In genomic region chr1:239239529-239239928, GRCh38 we compare ENCODE assay signal across 27 cellular contexts.
"Had no signal": no experiment of that assay in that cellular context is flagged by ENCODE, and none has a peak within 500 bp of the region (broad histone marks: within the 10 kb centered on the region; RNA-seq: fewer than 3 reads in every experiment).

No MANE protein-coding gene starts in this region.

- DNase-seq: stimulated activated CD4-positive, alpha-beta T cell treated with anti-CD3 and anti-CD28 coated beads, Interleukin-2, amount 100 ng/mL, for 48 hours; stimulated activated CD4-positive, alpha-beta T cell treated with anti-CD3 and anti-CD28 coated beads, Interleukin-4, amount 100 ng/mL, for 1 hour; stimulated activated CD4-positive, alpha-beta T cell treated with anti-CD3 and anti-CD28 coated beads, Interleukin-4, amount 100 ng/mL, for 24 hours; stimulated activated CD4-positive, alpha-beta T cell treated with anti-CD3 and anti-CD28 coated beads, Interleukin-4, amount 100 ng/mL, for 4 hours; stimulated activated CD8-positive, alpha-beta memory T cell treated with anti-CD3 and anti-CD28 coated beads, Interleukin-4, amount 100 ng/mL, for 48 hours; stimulated activated naive B cell treated with anti-CD40 and anti-IgM and Interleukin-4, amounts not matched to agents 10 μg/mL and 1 μg/mL and 100 μg/mL, for 72 hours; stimulated activated naive CD4-positive, alpha-beta T cell; stimulated activated naive CD4-positive, alpha-beta T cell treated with Interleukin-2 at 50 U/mL for 16 hours; stimulated activated naive CD8-positive, alpha-beta T cell treated with anti-CD3 and anti-CD28 coated beads, Interleukin-15, amount 100 ng/mL, for 72 hours; stimulated activated naive CD8-positive, alpha-beta T cell treated with anti-CD3 and anti-CD28 coated beads, Interleukin-15, Interleukin-2, amounts not matched to agents 100 U/mL and 50 U/mL, for 24 hours; stomach; substantia nigra; testis; thyroid gland; tibial artery; transverse colon; trophoblast cell; upper lobe of left lung; upper lobe of right lung; uterus had no signal

- H3K4me1 ChIP-seq: stomach, suprapubic skin, testis, thyroid gland, tibial artery, tibial nerve, transverse colon, upper lobe of left lung, upper lobe of right lung, uterus, vagina had no signal

- H3K27ac ChIP-seq: stomach, suprapubic skin, testis, thoracic aorta, thyroid gland, tibial artery, tibial nerve, transverse colon, upper lobe of left lung, upper lobe of right lung, uterus, vagina had no signal

- H3K27me3 ChIP-seq: stomach, suprapubic skin, testis, thyroid gland, tibial artery, tibial nerve, transverse colon, upper lobe of left lung, upper lobe of right lung, uterus, vagina had no signal

- H3K4me3 ChIP-seq: stomach, suprapubic skin, testis, thoracic aorta, thyroid gland, tibial artery, tibial nerve, transverse colon, upper lobe of left lung, upper lobe of right lung, uterus, vagina had no signal

- H3K9me3 ChIP-seq: stomach, testis, thoracic aorta, thyroid gland, tibial artery, tibial nerve, transverse colon, upper lobe of left lung, upper lobe of right lung, uterus, vagina had no signal

- H3K36me3 ChIP-seq: stomach, suprapubic skin, thoracic aorta, thyroid gland, tibial artery, tibial nerve, transverse colon, upper lobe of left lung, upper lobe of right lung, uterus, vagina had no signal

- ATAC-seq: stimulated activated effector memory CD8-positive, alpha-beta T cell treated with anti-CD3 and anti-CD28 coated beads, Interleukin-12 subunit alpha, Interleukin-12 subunit beta, amount 100 ng/mL, for 72 hours; stimulated activated memory B cell treated with anti-CD40 and anti-IgM and Interleukin-4, amounts not matched to agents 10 μg/mL and 1 μg/mL and 100 μg/mL, for 72 hours; stimulated activated naive B cell treated with anti-CD40 and anti-IgM and Interleukin-4, amounts not matched to agents 10 μg/mL and 1 μg/mL and 100 μg/mL, for 72 hours; stimulated activated naive CD8-positive, alpha-beta T cell treated with anti-CD3 and anti-CD28 coated beads, Interleukin-15, amount 100 ng/mL, for 72 hours; stimulated activated naive CD8-positive, alpha-beta T cell treated with anti-CD3 and anti-CD28 coated beads, Interleukin-15, Interleukin-2, amounts not matched to agents 100 U/mL and 50 U/mL, for 24 hours; upper lobe of right lung had no signal

- FAIRE-seq: urothelium cell line had no signal
